Comparison of ENCODE assay signal across 12 cellular contexts in genomic region chr18:24187049-24187448, GRCh38. TPM values are rescaled to one million over a fixed set of nuclear protein-coding genes. Genes with fewer than 3 reads are reported as not detected.
DNase-seq lines count a peak whose midpoint lies in the region; ATAC-seq and TF ChIP-seq lines count a peak whose summit lies in the region.
"Had no signal": no experiment of that assay in that cellular context is flagged by ENCODE, and none has a peak within 500 bp of the region (broad histone marks: within the 10 kb centered on the region; RNA-seq: fewer than 3 reads in every experiment).

No MANE protein-coding gene starts in this region.

- H3K4me3 Mint-ChIP-seq in activated B cell treated with CpG ODN at 0.5 μM for 24 hours, result peak overlapping the region; percentile 68

- no peaks in the 10 kb centered on the region for H3K36me3 Mint-ChIP-seq in activated B cell treated with CpG ODN at 0.5 μM for 24 hours (ENCODE audit: low read depth)

- DNase-seq in activated B cell treated with CpG ODN at 0.5 μM for 24 hours, result no peak
- no peak for DNase-seq in right cardiac atrium
- DNase-seq in AML-193 (lab: John Stamatoyannopoulos, UW), result no peak
- DNase-seq in glomerular visceral epithelial cell (ENCODE audit: extremely low spot score), result no peak
- no peak for DNase-seq in COR-L47 (lab: John Stamatoyannopoulos, UW)
- DNase-seq: EL, NCI-H345, upper lobe of left lung had no signal

- no peak for TF ChIP-seq POLR2A in GM18505 (IDR thresholded peaks at IDR 0.05; ENCODE audit: borderline replicate concordance, extremely low read depth, insufficient read depth, insufficient read length)

- peaks cover 9% of the 10 kb centered on the region for H3K27me3 Mint-ChIP-seq in activated B cell treated with CpG ODN at 0.5 μM for 24 hours

- no peaks in the 10 kb centered on the region for H3K9me3 ChIP-seq in right cardiac atrium (ENCODE audit: control insufficient read depth, low read length)
- H3K9me3 ChIP-seq: upper lobe of left lung had no signal

- H3K27me3 ChIP-seq in right cardiac atrium (ENCODE audit: control insufficient read depth, insufficient read depth), result no peaks in the 10 kb centered on the region
- H3K27me3 ChIP-seq: upper lobe of left lung had no signal

- POLR2A ChIA-PET in activated B cell treated with CpG ODN at 0.5 μM for 24 hours (lab: Charles Lee), result interaction anchor here (0.5 to 1.5 kb wide), 3 partner anchors 10 to 1340 kb away, joined by 3 to 4 read pairs (median 4); partner anchors contain the start of gene CABYR

- 90% methylated on average over 5 of the region's 5 CpGs for WGBS in right cardiac atrium

- intact Hi-C loops in activated B cell treated with CpG ODN at 0.5 μM for 24 hours (cut with micrococcal nuclease), result no loop called here
- intact Hi-C loops in right cardiac atrium (cut with DNase I), result loop anchor here in 1 of 4 donors (10.0 kb wide), 1 partner anchor 148 kb away; no protein-coding TSS in a partner anchor

- no peaks in the 10 kb centered on the region for H3K9me3 Mint-ChIP-seq in activated B cell treated with CpG ODN at 0.5 μM for 24 hours

- H3K4me3 ChIP-seq in right cardiac atrium (ENCODE audit: low read length), result no peak overlapping the region
- H3K4me3 ChIP-seq: coronary artery, upper lobe of left lung had no signal

- H3K27ac ChIP-seq in right cardiac atrium (ENCODE audit: low read length), result no peak overlapping the region
- H3K27ac ChIP-seq: coronary artery, upper lobe of left lung had no signal

- ATAC-seq in GM18505 (IDR thresholded peaks at IDR 0.05; ENCODE audit: unreplicated experiment), result peak; percentile 70
- ATAC-seq in GM21528 (IDR thresholded peaks at IDR 0.05; ENCODE audit: low FRiP score, unreplicated experiment), result peak; percentile 69
- peak; percentile 60 for ATAC-seq in HG03354 (IDR thresholded peaks at IDR 0.05; ENCODE audit: poor library complexity, severe bottlenecking, unreplicated experiment)
- peak; percentile 61 for ATAC-seq in activated B cell treated with CpG ODN at 0.5 μM for 24 hours (ENCODE audit: low read depth)
- no peak for ATAC-seq in right cardiac atrium

- CTCF ChIA-PET in activated B cell treated with CpG ODN at 0.5 μM for 24 hours (lab: Charles Lee), result interaction anchor here (1.0 to 3.5 kb wide), 3 partner anchors 8 to 49 kb away, joined by 3 to 28 read pairs (median 5); partner anchors contain the start of gene CABYR

- no peaks in the 10 kb centered on the region for H3K4me1 ChIP-seq in right cardiac atrium (ENCODE audit: control insufficient read depth, insufficient read depth, low read length)

- H3K27ac Mint-ChIP-seq in activated B cell treated with CpG ODN at 0.5 μM for 24 hours, result peak overlapping the region; percentile 27

- TF ChIP-seq CTCF in activated B cell treated with CpG ODN at 0.5 μM for 24 hours (IDR thresholded peaks at IDR 0.05), result no peak

- peaks cover 21% of the 10 kb centered on the region for H3K4me1 Mint-ChIP-seq in activated B cell treated with CpG ODN at 0.5 μM for 24 hours

RNA-seq across cellular contexts. Expression of gene CABYR, which starts 48.2 kb away (rescaled TPM):
- total RNA-seq in activated B cell treated with CpG ODN at 0.5 μM for 24 hours, result 2.7 and 2.8 TPM in 2 replicates
- total RNA-seq in right cardiac atrium, result under 1 TPM; 0.26 to 0.91 (median 0.35) TPM
- 0.25 TPM for polyA plus RNA-seq in right cardiac atrium

Comparison
In these comparisons a context has a peak if more than half of its experiments do, and no peak if none do; other contexts are left out.
1. ATAC-seq: peak in GM18505 (single experiment), GM21528 (single experiment), HG03354 (single experiment) and activated B cell treated with CpG ODN at 0.5 μM for 24 hours (single experiment); none in right cardiac atrium (0 of 2).